ENCODE assay signal across 6 cellular contexts in the genomic region with DNA sequence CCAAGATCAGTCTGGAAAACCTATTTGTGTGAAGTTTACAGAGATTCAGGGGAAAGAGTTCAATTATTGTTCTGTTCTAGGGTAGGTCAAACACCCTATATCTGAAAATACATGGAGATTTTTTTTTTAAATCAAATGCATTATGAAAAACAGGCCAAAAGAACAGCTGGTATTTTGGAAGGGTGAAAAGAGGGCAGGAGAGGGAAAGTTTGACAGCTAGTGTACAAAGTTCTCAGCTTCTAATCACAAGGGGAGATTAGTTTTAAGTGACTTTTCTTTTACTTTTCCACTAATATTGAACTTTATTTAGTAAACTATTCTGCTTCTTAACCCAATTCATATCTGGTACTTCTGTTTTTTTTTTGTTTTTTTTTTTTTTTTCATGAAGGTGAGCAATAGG.
"Had no signal": no experiment of that assay in that cellular context is flagged by ENCODE, and none has a peak within 500 bp of the region (broad histone marks: within the 10 kb centered on the region; RNA-seq: fewer than 3 reads in every experiment).

No MANE protein-coding gene starts in this region.

- H3K4me3 ChIP-seq: GM23338 had no signal

- DNase-seq: H9 had no signal

- FAIRE-seq: H1, H54, HepG2 had no signal

- H3K27ac ChIP-seq: HL-60 had no signal

- ATAC-seq: GM23338, HepG2 had no signal
